In genomic region chr9:131126059-131126426, GRCh38 we compare ENCODE assay signal across 8 cellular contexts. TPM values are rescaled to one million over a fixed set of nuclear protein-coding genes. Genes with fewer than 3 reads are reported as not detected.
DNase-seq lines count a peak whose midpoint lies in the region; ATAC-seq and TF ChIP-seq lines count a peak whose summit lies in the region.

No MANE protein-coding gene starts in this region.

- H3K4me3 ChIP-seq in ascending aorta (peak overlapping the region; percentile 60 to 99), left lung (peak overlapping the region; percentile 91 to 97), thoracic aorta (peak overlapping the region; percentile 98)

- CTCF ChIA-PET in HEK293T (lab: Yijun Ruan, JAX) = no interaction called here

- H3K36me3 ChIP-seq in ascending aorta = peaks cover 36 to 38% of the 10 kb centered on the region in 2 donors
- peaks cover 0 to 37% of the 10 kb centered on the region in 2 donors for H3K36me3 ChIP-seq in left lung
- H3K36me3 ChIP-seq in thoracic aorta = peaks cover 32% of the 10 kb centered on the region

- no peak for DNase-seq in activated CD4-positive, alpha-beta T cell treated with anti-CD3 and anti-CD28 coated beads, Interleukin-2, amount 10 ng/mL, durations not matched to agents 24 days and 14 days
- DNase-seq in activated CD4-positive, alpha-beta T cell treated with anti-CD3 and anti-CD28 coated beads for 1 hour = no peak
- DNase-seq in ascending aorta (ENCODE audit: low spot score in 2 of 2) (no peak), left lung (no peak), thoracic aorta (ENCODE audit: low spot score) (no peak), HEK293T (ENCODE audit: extremely low spot score) (no peak)
- DNase-seq in activated CD4-positive, alpha-beta T cell treated with anti-CD3 and anti-CD28 coated beads, Interleukin-2, amount 50 U/mL, for 48 hours = no peak

- POLR2A ChIA-PET in HEK293T (lab: Yijun Ruan, JAX) = interaction anchor here (1.5 to 3.2 kb wide), 4 partner anchors 13 to 30 kb away, joined by 7 to 29 read pairs (median 11); partner anchors contain the start of gene AIF1L

- H3K9me3 ChIP-seq in ascending aorta (no peaks in the 10 kb centered on the region), left lung (no peaks in the 10 kb centered on the region), thoracic aorta (no peaks in the 10 kb centered on the region)

- H3K27ac ChIP-seq in ascending aorta (peak overlapping the region; percentile 76 to 89), left lung (peak overlapping the region in 1 of 2 donors; percentile 90), thoracic aorta (peak overlapping the region; percentile 84 to 87)

- no peak for TF ChIP-seq CTCF in ascending aorta (IDR thresholded peaks at IDR 0.05)
- no peak for TF ChIP-seq CTCF in left lung (IDR thresholded peaks at IDR 0.05)
- no peak for TF ChIP-seq CTCF in thoracic aorta (IDR thresholded peaks at IDR 0.05)

- intact Hi-C loops in activated CD4-positive, alpha-beta T cell treated with anti-CD3 and anti-CD28 coated beads, Interleukin-2, amount 10 ng/mL, durations not matched to agents 24 days and 14 days (cut with micrococcal nuclease) = loop anchor here (5.0 to 10.0 kb wide), 3 partner anchors 69 to 1906 kb away; partner anchors contain the start of genes EXOSC2 and GTF3C5
- intact Hi-C loops in ascending aorta (cut with DNase I) = loop anchor here (10.0 kb wide), 2 partner anchors 431 to 1229 kb away; partner anchors contain the start of genes EXOSC2 and SETX
- intact Hi-C loops in left lung (cut with DNase I) = no loop called here

- peak overlapping the region; percentile 99 for H3K27ac Mint-ChIP-seq in activated CD4-positive, alpha-beta T cell treated with anti-CD3 and anti-CD28 coated beads, Interleukin-2, amount 10 ng/mL, durations not matched to agents 24 days and 14 days

- H3K4me3 Mint-ChIP-seq in activated CD4-positive, alpha-beta T cell treated with anti-CD3 and anti-CD28 coated beads, Interleukin-2, amount 10 ng/mL, durations not matched to agents 24 days and 14 days = peak overlapping the region; percentile 99

- H3K27me3 ChIP-seq in ascending aorta (no peaks in the 10 kb centered on the region), left lung (no peaks in the 10 kb centered on the region), thoracic aorta (replicated peaks; ENCODE audit: insufficient read depth) (no peaks in the 10 kb centered on the region)

- H3K4me1 ChIP-seq in ascending aorta (peaks cover 8 to 14% of the 10 kb centered on the region in 2 donors), left lung (peaks cover 12 to 18% of the 10 kb centered on the region in 2 donors), thoracic aorta (ENCODE audit: control insufficient read depth in 1 of 2, low read depth in 2 of 2) (peaks cover 17% of the 10 kb centered on the region in 2 donors)

- ATAC-seq in left lung (no peak), thoracic aorta (ENCODE audit: insufficient number of reproducible peaks, low FRiP score, low read depth) (no peak), HG03442 (IDR thresholded peaks at IDR 0.05; ENCODE audit: unreplicated experiment) (no peak)

- H3K4me1 Mint-ChIP-seq in activated CD4-positive, alpha-beta T cell treated with anti-CD3 and anti-CD28 coated beads, Interleukin-2, amount 10 ng/mL, durations not matched to agents 24 days and 14 days = peaks cover 26% of the 10 kb centered on the region

- H3K36me3 Mint-ChIP-seq in activated CD4-positive, alpha-beta T cell treated with anti-CD3 and anti-CD28 coated beads, Interleukin-2, amount 10 ng/mL, durations not matched to agents 24 days and 14 days (ENCODE audit: low read depth) = peaks cover 36% of the 10 kb centered on the region

- no peaks in the 10 kb centered on the region for H3K9me3 Mint-ChIP-seq in activated CD4-positive, alpha-beta T cell treated with anti-CD3 and anti-CD28 coated beads, Interleukin-2, amount 10 ng/mL, durations not matched to agents 24 days and 14 days

- peaks cover 2% of the 10 kb centered on the region for H3K27me3 Mint-ChIP-seq in activated CD4-positive, alpha-beta T cell treated with anti-CD3 and anti-CD28 coated beads, Interleukin-2, amount 10 ng/mL, durations not matched to agents 24 days and 14 days

TF ChIP-seq in HEK293T, 16 proteins besides CTCF, POLR2A, EP300 and RAD21:
- TF ChIP-seq SUZ12 (IDR thresholded peaks at IDR 0.05) (no peak), ZNF384 (IDR thresholded peaks at IDR 0.05) (no peak), LEF1 (IDR thresholded peaks at IDR 0.05; ENCODE audit: borderline replicate concordance) (no peak)

RNA-seq across cellular contexts. Expression of gene NUP214, which starts 0.7 kb away (rescaled TPM):
- 77.7 and 79.2 TPM in 2 replicates for total RNA-seq in activated CD4-positive, alpha-beta T cell treated with anti-CD3 and anti-CD28 coated beads, Interleukin-2, amount 10 ng/mL, durations not matched to agents 24 days and 14 days
- total RNA-seq in ascending aorta (234 TPM), left lung (10 to 100 TPM; 47.2 to 58.4 TPM), thoracic aorta (10 to 100 TPM; 44.3 to 55.0 TPM)

RNA-seq across cellular contexts. Expression of gene AIF1L, which starts 29.7 kb away (rescaled TPM):
- 0.59 and 0.72 TPM in 2 replicates for total RNA-seq in activated CD4-positive, alpha-beta T cell treated with anti-CD3 and anti-CD28 coated beads, Interleukin-2, amount 10 ng/mL, durations not matched to agents 24 days and 14 days
- total RNA-seq in ascending aorta (30.5 TPM), left lung (10 to 100 TPM in 1 of 2 donors, 1 to 10 TPM in 1; 9.3 to 21.1 TPM), thoracic aorta (10 to 100 TPM; 18.8 to 21.9 TPM)

Comparison
In these comparisons a context has a peak if more than half of its experiments do, and no peak if none do; other contexts are left out.
1. intact Hi-C loops: an anchor here in activated CD4-positive, alpha-beta T cell treated with anti-CD3 and anti-CD28 coated beads, Interleukin-2, amount 10 ng/mL, durations not matched to agents 24 days and 14 days (5.0 to 10.0 kb wide) and ascending aorta (10.0 kb wide); none called in left lung.